ENCODE assay signal across 23 cellular contexts in genomic region chr3:167895684-167896083, GRCh38.
"Had no signal": no experiment of that assay in that cellular context is flagged by ENCODE, and none has a peak within 500 bp of the region (broad histone marks: within the 10 kb centered on the region; RNA-seq: fewer than 3 reads in every experiment).

No MANE protein-coding gene starts in this region.

- H3K9me3 ChIP-seq: body of pancreas, gastrocnemius medialis, lower lobe of right lung, prostate gland, tibial nerve had no signal

- H3K4me1 ChIP-seq: body of pancreas, gastrocnemius medialis, lower lobe of right lung, prostate gland, tibial nerve had no signal

- H3K9me3 Mint-ChIP-seq: activated CD4-positive, alpha-beta memory T cell treated with anti-CD3 and anti-CD28 coated beads, Interleukin-2, amount 10 ng/mL, durations not matched to agents 7 days and 5 days; activated naive CD8-positive, alpha-beta T cell treated with anti-CD3 and anti-CD28 coated beads, Interleukin-2, amount 10 ng/mL, durations not matched to agents 7 days and 5 days; natural killer cell; stimulated activated naive CD8-positive, alpha-beta T cell treated with anti-CD3 and anti-CD28 coated beads, Interleukin-15, Interleukin-2, amounts not matched to agents 100 ng/mL and 50 ng/mL, for 24 hours; T-helper 2 cell treated with Interferon-gamma antibody and Interleukin-4, amounts not matched to agents 5 μg/mL and 100 μg/mL, for 36 hours had no signal

- H3K27me3 ChIP-seq: body of pancreas, dorsolateral prefrontal cortex, gastrocnemius medialis, tibial nerve had no signal

- H3K36me3 Mint-ChIP-seq: activated CD8-positive, alpha-beta memory T cell treated with anti-CD3 and anti-CD28 coated beads, Interleukin-2, amount 10 ng/mL, durations not matched to agents 7 days and 5 days; activated naive CD8-positive, alpha-beta T cell treated with anti-CD3 and anti-CD28 coated beads, Interleukin-2, amount 10 ng/mL, durations not matched to agents 7 days and 5 days; natural killer cell had no signal

- H3K27me3 Mint-ChIP-seq: activated CD4-positive, alpha-beta memory T cell treated with anti-CD3 and anti-CD28 coated beads, Interleukin-2, amount 10 ng/mL, durations not matched to agents 7 days and 5 days; activated CD8-positive, alpha-beta memory T cell treated with anti-CD3 and anti-CD28 coated beads, Interleukin-2, amount 10 ng/mL, durations not matched to agents 7 days and 5 days; stimulated activated naive CD8-positive, alpha-beta T cell treated with anti-CD3 and anti-CD28 coated beads, Interleukin-15, Interleukin-2, amounts not matched to agents 100 ng/mL and 50 ng/mL, for 24 hours had no signal

- H3K4me1 Mint-ChIP-seq: activated CD4-positive, alpha-beta memory T cell treated with anti-CD3 and anti-CD28 coated beads, Interleukin-2, amount 10 ng/mL, durations not matched to agents 7 days and 5 days; activated CD8-positive, alpha-beta memory T cell treated with anti-CD3 and anti-CD28 coated beads, Interleukin-2, amount 10 ng/mL, durations not matched to agents 7 days and 5 days; activated naive CD8-positive, alpha-beta T cell treated with anti-CD3 and anti-CD28 coated beads, Interleukin-2, amount 10 ng/mL, durations not matched to agents 7 days and 5 days; natural killer cell had no signal

- H3K27ac ChIP-seq: body of pancreas, dorsolateral prefrontal cortex, gastrocnemius medialis, lower lobe of right lung, prostate gland, skin epidermis, tibial nerve had no signal

- H3K27ac Mint-ChIP-seq: activated CD4-positive, alpha-beta memory T cell treated with anti-CD3 and anti-CD28 coated beads, Interleukin-2, amount 10 ng/mL, durations not matched to agents 7 days and 5 days; activated CD8-positive, alpha-beta memory T cell treated with anti-CD3 and anti-CD28 coated beads, Interleukin-2, amount 10 ng/mL, durations not matched to agents 7 days and 5 days; activated naive CD8-positive, alpha-beta T cell treated with anti-CD3 and anti-CD28 coated beads, Interleukin-2, amount 10 ng/mL, durations not matched to agents 7 days and 5 days; natural killer cell; stimulated activated naive CD8-positive, alpha-beta T cell treated with anti-CD3 and anti-CD28 coated beads, Interleukin-15, Interleukin-2, amounts not matched to agents 100 ng/mL and 50 ng/mL, for 24 hours; T-helper 2 cell treated with Interferon-gamma antibody and Interleukin-4, amounts not matched to agents 5 μg/mL and 100 μg/mL, for 36 hours had no signal

- H3K4me3 ChIP-seq: body of pancreas, dorsolateral prefrontal cortex, gastrocnemius medialis, lower lobe of right lung, prostate gland, skin epidermis, tibial nerve had no signal

- H3K36me3 ChIP-seq: gastrocnemius medialis, lower lobe of right lung, prostate gland, tibial nerve had no signal

- ATAC-seq: activated CD8-positive, alpha-beta memory T cell treated with anti-CD3 and anti-CD28 coated beads, Interleukin-2, amount 10 ng/mL, durations not matched to agents 7 days and 5 days; body of pancreas; esophagus mucosa; gastrocnemius medialis; left colon; lower lobe of right lung; natural killer cell; right cardiac atrium had no signal

- H3K4me3 Mint-ChIP-seq: activated CD4-positive, alpha-beta memory T cell treated with anti-CD3 and anti-CD28 coated beads, Interleukin-2, amount 10 ng/mL, durations not matched to agents 7 days and 5 days; activated CD8-positive, alpha-beta memory T cell treated with anti-CD3 and anti-CD28 coated beads, Interleukin-2, amount 10 ng/mL, durations not matched to agents 7 days and 5 days; activated naive CD8-positive, alpha-beta T cell treated with anti-CD3 and anti-CD28 coated beads, Interleukin-2, amount 10 ng/mL, durations not matched to agents 7 days and 5 days; natural killer cell; stimulated activated naive CD8-positive, alpha-beta T cell treated with anti-CD3 and anti-CD28 coated beads, Interleukin-15, Interleukin-2, amounts not matched to agents 100 ng/mL and 50 ng/mL, for 24 hours; T-helper 2 cell treated with Interferon-gamma antibody and Interleukin-4, amounts not matched to agents 5 μg/mL and 100 μg/mL, for 36 hours had no signal

- DNase-seq: activated CD4-positive, alpha-beta memory T cell treated with anti-CD3 and anti-CD28 coated beads, Interleukin-2, amount 10 ng/mL, durations not matched to agents 7 days and 5 days; activated CD4-positive, alpha-beta T cell treated with anti-CD3 and anti-CD28 coated beads for 48 hours; activated CD4-positive, CD25-positive, alpha-beta regulatory T cell; activated CD8-positive, alpha-beta memory T cell treated with anti-CD3 and anti-CD28 coated beads, Interleukin-2, amount 10 ng/mL, durations not matched to agents 7 days and 5 days; activated naive CD8-positive, alpha-beta T cell treated with anti-CD3 and anti-CD28 coated beads, Interleukin-2, amount 10 ng/mL, durations not matched to agents 7 days and 5 days; amygdala; body of pancreas; dorsolateral prefrontal cortex; gastrocnemius medialis; head of caudate nucleus; islet precursor cell; left colon; lower lobe of right lung; natural killer cell; right cardiac atrium had no signal

- FAIRE-seq: TTC549, urothelium cell line had no signal
